1 cellular context compared by ENCODE assay signal in the genomic region with DNA sequence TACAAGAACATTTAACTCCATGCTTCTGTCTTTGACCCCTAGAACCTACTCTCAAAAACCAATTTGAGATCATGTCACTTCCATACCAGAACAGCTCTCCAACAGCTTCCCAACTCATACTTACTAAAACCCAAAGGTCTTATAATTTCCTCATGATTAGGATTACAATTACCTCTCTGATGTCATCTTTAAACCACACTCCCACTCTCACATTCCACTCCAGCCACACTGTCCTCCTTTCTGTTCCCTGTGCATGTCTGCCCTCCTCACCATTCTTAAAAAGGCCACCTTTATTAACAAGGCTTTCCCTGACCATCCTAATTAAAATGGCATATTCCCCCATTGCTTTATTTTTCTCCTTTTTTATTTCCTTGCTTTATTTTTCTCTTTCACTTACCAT.
TF ChIP-seq lines count a peak whose summit lies in the region.

No MANE protein-coding gene starts in this region.

TF ChIP-seq in HepG2, 621 proteins besides CTCF, POLR2A, EP300 and RAD21:
- TF ChIP-seq SIX4 (CRISPR knock-in tag; IDR thresholded peaks at IDR 0.05) (no peak), ZNF605 (CRISPR knock-in tag; IDR thresholded peaks at IDR 0.05) (no peak), PAWR (CRISPR knock-in tag; IDR thresholded peaks at IDR 0.05; ENCODE audit: borderline replicate concordance) (no peak), ZNF567 (CRISPR knock-in tag; IDR thresholded peaks at IDR 0.05; ENCODE audit: borderline replicate concordance) (no peak), ZNF670 (CRISPR knock-in tag; IDR thresholded peaks at IDR 0.05; ENCODE audit: borderline replicate concordance) (no peak), SMAD3 (CRISPR knock-in tag; IDR thresholded peaks at IDR 0.05) (no peak), ZNF556 (CRISPR knock-in tag; IDR thresholded peaks at IDR 0.05; ENCODE audit: borderline replicate concordance) (no peak), ZNF816 (CRISPR knock-in tag; IDR thresholded peaks at IDR 0.05; ENCODE audit: borderline replicate concordance) (no peak), ZNF431 (CRISPR knock-in tag; IDR thresholded peaks at IDR 0.05; ENCODE audit: borderline replicate concordance, low read depth) (no peak), ZNF788 (CRISPR knock-in tag; IDR thresholded peaks at IDR 0.05; ENCODE audit: borderline replicate concordance) (no peak), ZNF331 (CRISPR knock-in tag; IDR thresholded peaks at IDR 0.05) (no peak), ZSCAN22 (CRISPR knock-in tag; IDR thresholded peaks at IDR 0.05) (no peak), ZSCAN29 (CRISPR knock-in tag; conservative IDR thresholded peaks at IDR 0.05) (no peak), ZNF274 (CRISPR knock-in tag; IDR thresholded peaks at IDR 0.05) (no peak)
- TF ChIP-seq, protein P1, sequence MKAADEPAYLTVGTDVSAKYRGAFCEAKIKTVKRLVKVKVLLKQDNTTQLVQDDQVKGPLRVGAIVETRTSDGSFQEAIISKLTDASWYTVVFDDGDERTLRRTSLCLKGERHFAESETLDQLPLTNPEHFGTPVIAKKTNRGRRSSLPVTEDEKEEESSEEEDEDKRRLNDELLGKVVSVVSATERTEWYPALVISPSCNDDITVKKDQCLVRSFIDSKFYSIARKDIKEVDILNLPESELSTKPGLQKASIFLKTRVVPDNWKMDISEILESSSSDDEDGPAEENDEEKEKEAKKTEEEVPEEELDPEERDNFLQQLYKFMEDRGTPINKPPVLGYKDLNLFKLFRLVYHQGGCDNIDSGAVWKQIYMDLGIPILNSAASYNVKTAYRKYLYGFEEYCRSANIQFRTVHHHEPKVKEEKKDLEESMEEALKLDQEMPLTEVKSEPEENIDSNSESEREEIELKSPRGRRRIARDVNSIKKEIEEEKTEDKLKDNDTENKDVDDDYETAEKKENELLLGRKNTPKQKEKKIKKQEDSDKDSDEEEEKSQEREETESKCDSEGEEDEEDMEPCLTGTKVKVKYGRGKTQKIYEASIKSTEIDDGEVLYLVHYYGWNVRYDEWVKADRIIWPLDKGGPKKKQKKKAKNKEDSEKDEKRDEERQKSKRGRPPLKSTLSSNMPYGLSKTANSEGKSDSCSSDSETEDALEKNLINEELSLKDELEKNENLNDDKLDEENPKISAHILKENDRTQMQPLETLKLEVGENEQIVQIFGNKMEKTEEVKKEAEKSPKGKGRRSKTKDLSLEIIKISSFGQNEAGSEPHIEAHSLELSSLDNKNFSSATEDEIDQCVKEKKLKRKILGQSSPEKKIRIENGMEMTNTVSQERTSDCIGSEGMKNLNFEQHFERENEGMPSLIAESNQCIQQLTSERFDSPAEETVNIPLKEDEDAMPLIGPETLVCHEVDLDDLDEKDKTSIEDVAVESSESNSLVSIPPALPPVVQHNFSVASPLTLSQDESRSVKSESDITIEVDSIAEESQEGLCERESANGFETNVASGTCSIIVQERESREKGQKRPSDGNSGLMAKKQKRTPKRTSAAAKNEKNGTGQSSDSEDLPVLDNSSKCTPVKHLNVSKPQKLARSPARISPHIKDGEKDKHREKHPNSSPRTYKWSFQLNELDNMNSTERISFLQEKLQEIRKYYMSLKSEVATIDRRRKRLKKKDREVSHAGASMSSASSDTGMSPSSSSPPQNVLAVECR (CRISPR knock-in tag; IDR thresholded peaks at IDR 0.05; ENCODE audit: borderline replicate concordance), result no peak
- TF ChIP-seq, protein P2, sequence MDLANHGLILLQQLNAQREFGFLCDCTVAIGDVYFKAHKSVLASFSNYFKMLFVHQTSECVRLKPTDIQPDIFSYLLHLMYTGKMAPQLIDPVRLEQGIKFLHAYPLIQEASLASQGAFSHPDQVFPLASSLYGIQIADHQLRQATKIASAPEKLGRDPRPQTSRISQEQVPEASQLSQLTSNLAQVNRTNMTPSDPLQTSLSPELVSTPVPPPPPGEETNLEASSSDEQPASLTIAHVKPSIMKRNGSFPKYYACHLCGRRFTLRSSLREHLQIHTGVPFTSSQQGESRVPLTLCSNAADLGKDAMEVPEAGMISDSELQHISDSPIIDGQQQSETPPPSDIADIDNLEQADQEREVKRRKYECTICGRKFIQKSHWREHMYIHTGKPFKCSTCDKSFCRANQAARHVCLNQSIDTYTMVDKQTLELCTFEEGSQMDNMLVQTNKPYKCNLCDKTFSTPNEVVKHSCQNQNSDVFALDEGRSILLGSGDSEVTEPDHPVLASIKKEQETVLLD (CRISPR knock-in tag; IDR thresholded peaks at IDR 0.05; ENCODE audit: low read depth), result no peak
- TF ChIP-seq, protein P3, sequence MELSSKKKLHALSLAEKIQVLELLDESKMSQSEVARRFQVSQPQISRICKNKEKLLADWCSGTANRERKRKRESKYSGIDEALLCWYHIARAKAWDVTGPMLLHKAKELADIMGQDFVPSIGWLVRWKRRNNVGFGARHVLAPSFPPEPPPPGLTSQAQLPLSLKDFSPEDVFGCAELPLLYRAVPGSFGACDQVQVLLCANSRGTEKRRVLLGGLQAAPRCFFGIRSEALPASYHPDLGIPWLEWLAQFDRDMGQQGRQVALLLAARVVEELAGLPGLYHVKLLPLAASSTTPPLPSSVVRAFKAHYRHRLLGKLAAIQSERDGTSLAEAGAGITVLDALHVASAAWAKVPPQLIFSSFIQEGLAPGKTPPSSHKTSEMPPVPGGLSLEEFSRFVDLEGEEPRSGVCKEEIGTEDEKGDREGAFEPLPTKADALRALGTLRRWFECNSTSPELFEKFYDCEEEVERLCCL (CRISPR knock-in tag; IDR thresholded peaks at IDR 0.05; ENCODE audit: borderline replicate concordance), result no peak
